Comparison of ENCODE assay signal across 2 cellular contexts in the genomic region with DNA sequence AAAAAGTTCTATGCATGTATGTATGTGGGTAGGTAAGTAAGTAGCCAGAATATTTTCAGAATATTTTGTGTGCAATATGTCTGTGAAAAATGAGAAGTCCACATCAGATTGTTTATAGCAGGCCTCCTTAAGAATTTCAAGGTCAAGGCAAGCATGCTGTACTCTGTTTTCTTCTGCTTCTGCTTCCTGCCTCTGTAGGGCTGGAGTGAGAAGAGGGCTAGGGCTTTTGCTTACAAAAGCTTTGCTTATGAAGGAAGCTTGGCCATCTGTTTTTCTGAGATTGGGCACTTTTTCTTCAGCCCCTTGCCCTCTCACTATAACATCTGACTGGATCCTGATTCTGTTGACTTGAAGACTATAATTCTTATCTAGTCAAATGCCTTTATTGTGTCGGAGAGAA.
TF ChIP-seq lines count a peak whose summit lies in the region.

No MANE protein-coding gene starts in this region.

TF ChIP-seq in IMR-90, 13 proteins besides CTCF, POLR2A, EP300 and RAD21 (continued from another document):
- TF ChIP-seq RCOR1 (IDR thresholded peaks at IDR 0.05; ENCODE audit: insufficient replicate concordance, low read length) (no peak), SMC3 (IDR thresholded peaks at IDR 0.05; ENCODE audit: low read depth, low read length) (no peak), NFE2L2 (IDR thresholded peaks at IDR 0.05; ENCODE audit: low read depth, low read length) (no peak), CEBPB (IDR thresholded peaks at IDR 0.05; ENCODE audit: low read depth, low read length) (no peak), MAZ (IDR thresholded peaks at IDR 0.05; ENCODE audit: borderline replicate concordance, low read depth, low read length) (no peak), USF2 (IDR thresholded peaks at IDR 0.05; ENCODE audit: low read depth, low read length) (no peak), BHLHE40 (IDR thresholded peaks at IDR 0.05; ENCODE audit: low read depth, low read length) (no peak), FOS (IDR thresholded peaks at IDR 0.05; ENCODE audit: low read depth, low read length) (no peak), CHD1 (IDR thresholded peaks at IDR 0.05; ENCODE audit: low read depth, low read length) (no peak), ELK1 (IDR thresholded peaks at IDR 0.05; ENCODE audit: borderline replicate concordance, low read depth, low read length) (no peak), RFX5 (IDR thresholded peaks at IDR 0.05; ENCODE audit: low read depth, low read length) (no peak)
TF ChIP-seq in IMR-90: peak in this region for 0.

TF ChIP-seq in HEK293T, 16 proteins besides CTCF, POLR2A, EP300 and RAD21 (continued from another document):
- TF ChIP-seq L3MBTL2 (conservative IDR thresholded peaks at IDR 0.05) (no peak), HDGF (IDR thresholded peaks at IDR 0.05; ENCODE audit: borderline replicate concordance) (no peak), LEF1 (IDR thresholded peaks at IDR 0.05; ENCODE audit: borderline replicate concordance) (no peak), FOXK2 (IDR thresholded peaks at IDR 0.05) (no peak), TARDBP (IDR thresholded peaks at IDR 0.05) (no peak), SUZ12 (IDR thresholded peaks at IDR 0.05) (no peak), ARNT (IDR thresholded peaks at IDR 0.05) (no peak), CTBP1 (IDR thresholded peaks at IDR 0.05; ENCODE audit: borderline replicate concordance) (no peak)
